ENCODE assay signal across 28 cellular contexts in the genomic region with DNA sequence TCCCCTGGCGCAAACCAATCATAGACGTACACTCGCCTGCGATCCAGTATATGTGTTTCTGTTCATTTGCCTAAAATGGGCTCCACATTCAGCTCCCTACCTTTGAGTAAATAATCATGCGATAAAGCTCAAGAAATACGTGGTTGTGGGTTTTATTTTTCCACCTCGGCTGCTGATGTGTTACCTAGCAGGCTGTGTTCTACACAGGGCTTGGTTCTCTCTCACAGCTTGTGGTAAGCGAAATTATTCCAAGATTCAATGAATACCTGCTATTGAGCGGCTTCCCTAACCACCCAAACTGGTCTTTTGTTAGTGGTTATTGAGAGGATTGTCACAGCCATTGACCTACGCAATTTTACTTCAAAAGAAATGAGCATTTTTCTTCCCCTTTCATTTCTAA.
"Had no signal": no experiment of that assay in that cellular context is flagged by ENCODE, and none has a peak within 500 bp of the region (broad histone marks: within the 10 kb centered on the region; RNA-seq: fewer than 3 reads in every experiment).

No MANE protein-coding gene starts in this region.

- H3K27me3 Mint-ChIP-seq: activated CD4-positive, alpha-beta memory T cell treated with anti-CD3 and anti-CD28 coated beads for 36 hours; activated CD4-positive, alpha-beta T cell treated with anti-CD3 and anti-CD28 coated beads, Interleukin-2, amount 10 ng/mL, durations not matched to agents 24 days and 14 days; activated naive CD8-positive, alpha-beta T cell treated with anti-CD3 and anti-CD28 coated beads for 36 hours; stimulated activated memory B cell treated with anti-CD40 and anti-IgM and Interleukin-4, amounts not matched to agents 10 μg/mL and 1 μg/mL and 100 μg/mL, for 72 hours; stimulated activated naive CD8-positive, alpha-beta T cell treated with anti-CD3 and anti-CD28 coated beads, Interleukin-15, amount 100 ng/mL, for 72 hours; T-helper 17 cell had no signal

- H3K4me1 Mint-ChIP-seq: activated CD4-positive, alpha-beta T cell treated with anti-CD3 and anti-CD28 coated beads, Interleukin-2, amount 10 ng/mL, durations not matched to agents 24 days and 14 days; activated naive CD8-positive, alpha-beta T cell treated with anti-CD3 and anti-CD28 coated beads for 36 hours; stimulated activated memory B cell treated with anti-CD40 and anti-IgM and Interleukin-4, amounts not matched to agents 10 μg/mL and 1 μg/mL and 100 μg/mL, for 72 hours; stimulated activated naive CD8-positive, alpha-beta T cell treated with anti-CD3 and anti-CD28 coated beads, Interleukin-15, amount 100 ng/mL, for 72 hours; T-helper 17 cell had no signal

- H3K9me3 ChIP-seq: adrenal gland, esophagus muscularis mucosa, right lobe of liver, upper lobe of right lung had no signal

- H3K4me1 ChIP-seq: right lobe of liver, upper lobe of right lung had no signal

- H3K27ac Mint-ChIP-seq: activated CD4-positive, alpha-beta memory T cell treated with anti-CD3 and anti-CD28 coated beads for 36 hours; activated CD4-positive, alpha-beta T cell treated with anti-CD3 and anti-CD28 coated beads, Interleukin-2, amount 10 ng/mL, durations not matched to agents 24 days and 14 days; activated naive CD4-positive, alpha-beta T cell treated with anti-CD3 and anti-CD28 coated beads for 36 hours; activated naive CD8-positive, alpha-beta T cell treated with anti-CD3 and anti-CD28 coated beads for 36 hours; activated T-helper 1 cell treated with anti-CD3 and anti-CD28 coated beads, Interleukin-12 subunit alpha, Interleukin-12 subunit beta, Interleukin-2, Interleukin-4 antibody, amounts not matched to agents 30 ng/mL and 10 ng/mL and 1 ng/mL, durations not matched to agents 14 hours and 24 hours and 36 hours; stimulated activated memory B cell treated with anti-CD40 and anti-IgM and Interleukin-4, amounts not matched to agents 10 μg/mL and 1 μg/mL and 100 μg/mL, for 72 hours; stimulated activated naive CD8-positive, alpha-beta T cell treated with anti-CD3 and anti-CD28 coated beads, Interleukin-15, amount 100 ng/mL, for 72 hours; T-helper 17 cell had no signal

- H3K27me3 ChIP-seq: adrenal gland, brain microvascular endothelial cell, esophagus muscularis mucosa, right lobe of liver, upper lobe of right lung had no signal

- H3K36me3 ChIP-seq: adrenal gland, brain microvascular endothelial cell, esophagus muscularis mucosa, right lobe of liver, upper lobe of right lung had no signal

- H3K27ac ChIP-seq: adrenal gland, brain microvascular endothelial cell, esophagus muscularis mucosa, right lobe of liver, upper lobe of right lung had no signal

- ATAC-seq: right lobe of liver; stimulated activated memory B cell treated with anti-CD40 and anti-IgM and Interleukin-4, amounts not matched to agents 10 μg/mL and 1 μg/mL and 100 μg/mL, for 72 hours; stimulated activated naive CD8-positive, alpha-beta T cell treated with anti-CD3 and anti-CD28 coated beads, Interleukin-15, amount 100 ng/mL, for 72 hours; T-helper 17 cell; upper lobe of right lung had no signal

- H3K4me3 ChIP-seq: adrenal gland, esophagus muscularis mucosa, right lobe of liver, upper lobe of right lung had no signal

- H3K4me3 Mint-ChIP-seq: activated CD4-positive, alpha-beta memory T cell treated with anti-CD3 and anti-CD28 coated beads for 36 hours; activated CD4-positive, alpha-beta T cell treated with anti-CD3 and anti-CD28 coated beads, Interleukin-2, amount 10 ng/mL, durations not matched to agents 24 days and 14 days; activated naive CD4-positive, alpha-beta T cell treated with anti-CD3 and anti-CD28 coated beads for 36 hours; activated naive CD8-positive, alpha-beta T cell treated with anti-CD3 and anti-CD28 coated beads for 36 hours; activated T-helper 1 cell treated with anti-CD3 and anti-CD28 coated beads, Interleukin-12 subunit alpha, Interleukin-12 subunit beta, Interleukin-2, Interleukin-4 antibody, amounts not matched to agents 30 ng/mL and 10 ng/mL and 1 ng/mL, durations not matched to agents 14 hours and 24 hours and 36 hours; nephron; stimulated activated memory B cell treated with anti-CD40 and anti-IgM and Interleukin-4, amounts not matched to agents 10 μg/mL and 1 μg/mL and 100 μg/mL, for 72 hours; stimulated activated naive CD8-positive, alpha-beta T cell treated with anti-CD3 and anti-CD28 coated beads, Interleukin-15, amount 100 ng/mL, for 72 hours; T-helper 17 cell had no signal

- H3K36me3 Mint-ChIP-seq: activated CD4-positive, alpha-beta memory T cell treated with anti-CD3 and anti-CD28 coated beads for 36 hours; activated naive CD8-positive, alpha-beta T cell treated with anti-CD3 and anti-CD28 coated beads for 36 hours; stimulated activated memory B cell treated with anti-CD40 and anti-IgM and Interleukin-4, amounts not matched to agents 10 μg/mL and 1 μg/mL and 100 μg/mL, for 72 hours had no signal

- H3K9me3 Mint-ChIP-seq: activated CD4-positive, alpha-beta memory T cell treated with anti-CD3 and anti-CD28 coated beads for 36 hours; activated CD4-positive, alpha-beta T cell treated with anti-CD3 and anti-CD28 coated beads, Interleukin-2, amount 10 ng/mL, durations not matched to agents 24 days and 14 days; activated naive CD4-positive, alpha-beta T cell treated with anti-CD3 and anti-CD28 coated beads for 36 hours; activated naive CD8-positive, alpha-beta T cell treated with anti-CD3 and anti-CD28 coated beads for 36 hours; activated T-helper 1 cell treated with anti-CD3 and anti-CD28 coated beads, Interleukin-12 subunit alpha, Interleukin-12 subunit beta, Interleukin-2, Interleukin-4 antibody, amounts not matched to agents 30 ng/mL and 10 ng/mL and 1 ng/mL, durations not matched to agents 14 hours and 24 hours and 36 hours; nephron had no signal

- DNase-seq: activated CD4-positive, alpha-beta memory T cell treated with anti-CD3 and anti-CD28 coated beads for 36 hours; activated CD4-positive, alpha-beta T cell treated with anti-CD3 and anti-CD28 coated beads, Interleukin-2, amount 10 ng/mL, durations not matched to agents 24 days and 14 days; activated CD4-positive, CD25-positive, alpha-beta regulatory T cell treated with anti-CD3 and anti-CD28 coated beads, Interleukin-2, amount 50 U/mL, for 72 hours; activated CD8-positive, alpha-beta memory T cell treated with anti-CD3 and anti-CD28 coated beads, Interleukin-2, amount 50 U/mL, for 4 hours; activated effector memory CD4-positive, alpha-beta T cell treated with anti-CD3 and anti-CD28 coated beads, Interleukin-2, amount 50 U/mL, for 16 hours; activated naive CD4-positive, alpha-beta T cell treated with anti-CD3 and anti-CD28 coated beads for 36 hours; activated naive CD8-positive, alpha-beta T cell treated with anti-CD3 and anti-CD28 coated beads for 36 hours; activated T-cell treated with anti-CD3 and anti-CD28 coated beads, Interleukin-2, amount 50 U/mL, for 1 hour; adrenal gland; aorta; brain microvascular endothelial cell; caudate nucleus; cortex of kidney; glutamatergic neuron; islet precursor cell; left ventricle myocardium superior; nucleus accumbens; right lobe of liver; stimulated activated CD4-positive, alpha-beta T cell treated with anti-CD3 and anti-CD28 coated beads, Interleukin-12 subunit alpha, Interleukin-12 subunit beta, amount 100 ng/mL, for 4 hours; stimulated activated CD4-positive, alpha-beta T cell treated with anti-CD3 and anti-CD28 coated beads, Interleukin-4, amount 100 ng/mL, for 1 hour; stimulated activated naive CD8-positive, alpha-beta T cell treated with anti-CD3 and anti-CD28 coated beads, Interleukin-15, amount 100 ng/mL, for 72 hours; substantia nigra; T-helper 17 cell; upper lobe of right lung had no signal
